In genomic region chr12:39587247-39587646, GRCh38 we compare ENCODE assay signal across 9 cellular contexts. TPM values are rescaled to one million over a fixed set of nuclear protein-coding genes. Genes with fewer than 3 reads are reported as not detected.
DNase-seq lines count a peak whose midpoint lies in the region; ATAC-seq, FAIRE-seq and TF ChIP-seq lines count a peak whose summit lies in the region.
"Had no signal": no experiment of that assay in that cellular context is flagged by ENCODE, and none has a peak within 500 bp of the region (broad histone marks: within the 10 kb centered on the region; RNA-seq: fewer than 3 reads in every experiment).

No MANE protein-coding gene starts in this region.

- peaks cover 10% of the 10 kb centered on the region for H3K4me1 Mint-ChIP-seq in activated naive CD8-positive, alpha-beta T cell treated with anti-CD3 and anti-CD28 coated beads, Interleukin-2, amount 10 ng/mL, durations not matched to agents 7 days and 5 days
- H3K4me1 Mint-ChIP-seq in activated naive CD8-positive, alpha-beta T cell treated with anti-CD3 and anti-CD28 coated beads for 36 hours, result peaks cover 11% of the 10 kb centered on the region

- DNase-seq in activated naive CD8-positive, alpha-beta T cell treated with anti-CD3 and anti-CD28 coated beads, Interleukin-2, amount 10 ng/mL, durations not matched to agents 7 days and 5 days, result no peak
- DNase-seq in activated naive CD8-positive, alpha-beta T cell treated with anti-CD3 and anti-CD28 coated beads for 36 hours, result no peak
- peak; percentile 19 for DNase-seq in HCT116 (ENCODE audit: low read depth, low spot score)
- no peak for DNase-seq in PC-9
- DNase-seq in heart right ventricle, result peak in 1 of 2 donors; percentile 13
- DNase-seq in NCI-H446 treated with DMSO at 0.1 percent for 48 hours (lab: John Stamatoyannopoulos, UW), result no peak
- DNase-seq in pancreas, result no peak
- no peak for DNase-seq in DMS 273 treated with DMSO at 0.1 percent for 48 hours (lab: John Stamatoyannopoulos, UW)

- POLR2A ChIA-PET in activated naive CD8-positive, alpha-beta T cell treated with anti-CD3 and anti-CD28 coated beads, Interleukin-2, amount 10 ng/mL, durations not matched to agents 7 days and 5 days (lab: Charles Lee), result interaction anchor here (1.3 kb wide), 1 partner anchor 26 kb away, joined by 3 read pairs; no protein-coding TSS in a partner anchor
- POLR2A ChIA-PET in HCT116 (lab: Charles Lee), result no interaction called here
- POLR2A ChIA-PET in PC-9 (lab: Charles Lee; ENCODE audit: unreplicated experiment), result no interaction called here

- ATAC-seq in activated naive CD8-positive, alpha-beta T cell treated with anti-CD3 and anti-CD28 coated beads, Interleukin-2, amount 10 ng/mL, durations not matched to agents 7 days and 5 days (ENCODE audit: low read depth), result peak; percentile 70
- ATAC-seq in HCT116 (peak; percentile 90), heart right ventricle (peak in 5 of 8 donors; percentile 67 to 76 (median 72)), pancreas (no peak)

- H3K4me3 Mint-ChIP-seq in activated naive CD8-positive, alpha-beta T cell treated with anti-CD3 and anti-CD28 coated beads, Interleukin-2, amount 10 ng/mL, durations not matched to agents 7 days and 5 days, result no peak overlapping the region
- no peak overlapping the region for H3K4me3 Mint-ChIP-seq in activated naive CD8-positive, alpha-beta T cell treated with anti-CD3 and anti-CD28 coated beads for 36 hours
- H3K4me3 Mint-ChIP-seq: dendritic cell treated with granulocyte-macrophage colony-stimulating factor and Interleukin-4, amounts not matched to agents 40 ng/mL and 50 ng/mL, for 4 days had no signal

- RAD21 ChIA-PET in HCT116 (lab: Charles Lee; ENCODE audit: low non-redundant PET in 1 of 2, low total read pairs in 2 of 2, uncharacterized antibody in 2 of 2, unreplicated experiment in 2 of 2), result no interaction called here

- H3K27me3 ChIP-seq in HCT116 (ENCODE audit: insufficient read depth, low read length) (no peaks in the 10 kb centered on the region), PC-9 (ENCODE audit: insufficient read depth, low read depth) (no peaks in the 10 kb centered on the region), heart right ventricle (no peaks in the 10 kb centered on the region), pancreas (no peaks in the 10 kb centered on the region)

- intact Hi-C loops in HCT116 (cut with micrococcal nuclease), result loop anchor here (2.0 to 5.0 kb wide), 3 partner anchors 178 to 520 kb away; partner anchors contain the start of gene SLC2A13
- intact Hi-C loops in PC-9 (cut with micrococcal nuclease; ENCODE audit: unreplicated experiment), result loop anchor here (10.0 kb wide), 2 partner anchors 108 to 142 kb away; partner anchors contain the start of gene KIF21A
- intact Hi-C loops in heart right ventricle (cut with DNase I), result loop anchor here in 3 of 10 donors (5.0 to 10.0 kb wide), 3 partner anchors 105 to 518 kb away; partner anchors contain the start of gene SLC2A13 (in 1 of the 3)
- intact Hi-C loops in pancreas (cut with DNase I), result no loop called here

- peaks cover 3% of the 10 kb centered on the region for H3K9me3 Mint-ChIP-seq in activated naive CD8-positive, alpha-beta T cell treated with anti-CD3 and anti-CD28 coated beads, Interleukin-2, amount 10 ng/mL, durations not matched to agents 7 days and 5 days
- no peaks in the 10 kb centered on the region for H3K9me3 Mint-ChIP-seq in activated naive CD8-positive, alpha-beta T cell treated with anti-CD3 and anti-CD28 coated beads for 36 hours
- H3K9me3 Mint-ChIP-seq: dendritic cell treated with granulocyte-macrophage colony-stimulating factor and Interleukin-4, amounts not matched to agents 40 ng/mL and 50 ng/mL, for 4 days had no signal

- FAIRE-seq in pancreas (lab: Jason Lieb, UNC), result no peak

- CTCF ChIA-PET in HCT116 (lab: Charles Lee) (no interaction called here), PC-9 (lab: Charles Lee) (no interaction called here)

- H3K27ac ChIP-seq in HCT116 (ENCODE audit: low read depth, low read length), result no peak overlapping the region
- H3K27ac ChIP-seq in PC-9, result no peak overlapping the region
- H3K27ac ChIP-seq in heart right ventricle, result no peak overlapping the region
- no peak overlapping the region for H3K27ac ChIP-seq in pancreas

- H3F3A ChIP-seq in PC-9 (ENCODE audit: insufficient read depth, low read depth), result no peaks in the 10 kb centered on the region

- H3K36me3 Mint-ChIP-seq in activated naive CD8-positive, alpha-beta T cell treated with anti-CD3 and anti-CD28 coated beads, Interleukin-2, amount 10 ng/mL, durations not matched to agents 7 days and 5 days, result peaks cover 43% of the 10 kb centered on the region
- peaks cover 14% of the 10 kb centered on the region for H3K36me3 Mint-ChIP-seq in activated naive CD8-positive, alpha-beta T cell treated with anti-CD3 and anti-CD28 coated beads for 36 hours

- TF ChIP-seq CTCF in HCT116 (IDR thresholded peaks at IDR 0.05 in 2 of 3, conservative IDR thresholded peaks at IDR 0.05 in 1 of 3; ENCODE audit: borderline replicate concordance in 1 of 3, insufficient read depth in 1 of 3, low read depth in 2 of 3, low read length in 2 of 3) (peak; percentile 41 to 57 (median 44); a peak in 4 of 6 replicates), PC-9 (conservative IDR thresholded peaks at IDR 0.05) (peak; percentile 34), heart right ventricle (IDR thresholded peaks at IDR 0.05) (peak in 7 of 9 donors; percentile 34 to 66 (median 45)), pancreas (IDR thresholded peaks at IDR 0.05) (no peak)

- H3K9me3 ChIP-seq in HCT116 (ENCODE audit: control insufficient read depth in 1 of 2, insufficient read depth in 1 of 2, low read depth in 1 of 2, low read length in 2 of 2) (no peaks in the 10 kb centered on the region), PC-9 (ENCODE audit: insufficient read depth, low read depth) (peaks cover 3% of the 10 kb centered on the region), heart right ventricle (no peaks in the 10 kb centered on the region), pancreas (no peaks in the 10 kb centered on the region)

- no peak overlapping the region for H3K9ac ChIP-seq in HCT116 (ENCODE audit: low read length)

- H3K27ac Mint-ChIP-seq in activated naive CD8-positive, alpha-beta T cell treated with anti-CD3 and anti-CD28 coated beads, Interleukin-2, amount 10 ng/mL, durations not matched to agents 7 days and 5 days, result no peak overlapping the region
- no peak overlapping the region for H3K27ac Mint-ChIP-seq in activated naive CD8-positive, alpha-beta T cell treated with anti-CD3 and anti-CD28 coated beads for 36 hours
- H3K27ac Mint-ChIP-seq: dendritic cell treated with granulocyte-macrophage colony-stimulating factor and Interleukin-4, amounts not matched to agents 40 ng/mL and 50 ng/mL, for 4 days had no signal

- H3K4me2 ChIP-seq in HCT116 (ENCODE audit: low read length), result no peak overlapping the region
- no peak overlapping the region for H3K4me2 ChIP-seq in PC-9

- H3K4me1 ChIP-seq in HCT116 (ENCODE audit: control insufficient read depth in 1 of 2, insufficient read depth in 2 of 2, low read length in 2 of 2), result no peaks in the 10 kb centered on the region
- peaks cover 1% of the 10 kb centered on the region for H3K4me1 ChIP-seq in PC-9 (replicated peaks; ENCODE audit: insufficient read depth)
- H3K4me1 ChIP-seq in heart right ventricle, result peaks cover 0 to 8% (median 0%) of the 10 kb centered on the region in 9 donors
- no peaks in the 10 kb centered on the region for H3K4me1 ChIP-seq in pancreas

- H3K4me3 ChIP-seq in HCT116 (replicated peaks in 1 of 2; ENCODE audit: low read depth in 1 of 2, low read length in 2 of 2), result no peak overlapping the region
- no peak overlapping the region for H3K4me3 ChIP-seq in PC-9
- no peak overlapping the region for H3K4me3 ChIP-seq in heart right ventricle
- no peak overlapping the region for H3K4me3 ChIP-seq in pancreas

- WGBS in heart right ventricle, 2 donors, result 33 to 34% methylated on average over 3 of the region's 3 CpGs
- WGBS in pancreas, 2 donors, result 56 to 61% methylated on average over 3 of the region's 3 CpGs

- peak; percentile 69 for TF ChIP-seq RAD21 in HCT116 (IDR thresholded peaks at IDR 0.05; ENCODE audit: low read depth)

- H4K20me1 ChIP-seq in HCT116 (ENCODE audit: insufficient read depth) (no peaks in the 10 kb centered on the region), PC-9 (ENCODE audit: insufficient read depth) (no peaks in the 10 kb centered on the region)

- H3K36me3 ChIP-seq in HCT116 (ENCODE audit: control insufficient read depth in 1 of 2, insufficient read depth in 2 of 2, low read length in 2 of 2) (no peaks in the 10 kb centered on the region), PC-9 (ENCODE audit: low read depth) (no peaks in the 10 kb centered on the region), heart right ventricle (peaks cover 0 to 9% (median 0%) of the 10 kb centered on the region in 9 donors), pancreas (no peaks in the 10 kb centered on the region)

- no TSS peak for BruUV-seq in HCT116 (replicated peaks; lab: Mats Ljungman, UMichigan)
- BruUV-seq in PC-9 (replicated peaks; lab: Mats Ljungman, UMichigan), result no TSS peak

- H3K27me3 Mint-ChIP-seq in activated naive CD8-positive, alpha-beta T cell treated with anti-CD3 and anti-CD28 coated beads, Interleukin-2, amount 10 ng/mL, durations not matched to agents 7 days and 5 days, result no peaks in the 10 kb centered on the region
- no peaks in the 10 kb centered on the region for H3K27me3 Mint-ChIP-seq in activated naive CD8-positive, alpha-beta T cell treated with anti-CD3 and anti-CD28 coated beads for 36 hours
- H3K27me3 Mint-ChIP-seq: dendritic cell treated with granulocyte-macrophage colony-stimulating factor and Interleukin-4, amounts not matched to agents 40 ng/mL and 50 ng/mL, for 4 days had no signal

- no peaks in the 10 kb centered on the region for H3K9me2 ChIP-seq in HCT116 (ENCODE audit: insufficient read depth)
- peaks cover 4% of the 10 kb centered on the region; the same call in 1 of the 2 replicates for H3K9me2 ChIP-seq in PC-9 (ENCODE audit: insufficient read depth)

- H2AFZ ChIP-seq in HCT116 (ENCODE audit: low read depth, low read length, poor library complexity, severe bottlenecking) (peak overlapping the region; percentile 46), PC-9 (no peak overlapping the region)

- H3K79me2 ChIP-seq in HCT116 (ENCODE audit: insufficient read depth, low read length), result no peaks in the 10 kb centered on the region
- H3K79me2 ChIP-seq in PC-9 (ENCODE audit: low read depth), result no peaks in the 10 kb centered on the region

- no peak for TF ChIP-seq POLR2A in HCT116 (IDR thresholded peaks at IDR 0.05; ENCODE audit: borderline replicate concordance, extremely low read depth, insufficient read depth, insufficient read length)

TF ChIP-seq in HCT116, 20 proteins besides CTCF, POLR2A, EP300 and RAD21 (continues in another document):
- no peak for TF ChIP-seq EZH2phosphoT487 (IDR thresholded peaks at IDR 0.05; ENCODE audit: borderline replicate concordance)

RNA-seq across cellular contexts. Expression of gene ABCD2, which starts 32.4 kb away (rescaled TPM):
- 10 to 100 TPM; 30.8 TPM for total RNA-seq in activated naive CD8-positive, alpha-beta T cell treated with anti-CD3 and anti-CD28 coated beads, Interleukin-2, amount 10 ng/mL, durations not matched to agents 7 days and 5 days
- 1 to 10 TPM; 3.1 to 3.6 TPM for total RNA-seq in activated naive CD8-positive, alpha-beta T cell treated with anti-CD3 and anti-CD28 coated beads for 36 hours
- total RNA-seq in HCT116 (2021; ENCODE audit: unreplicated experiment) (not detected), PC-9 (2021) (not detected in 2 replicates), heart right ventricle (10 to 100 TPM in 1 of 10 donors, 1 to 10 TPM in 9; 5.4 to 10.1 (median 7.7) TPM), pancreas (under 1 TPM in 5 of 6 donors, not detected in 1; 0.03 to 0.38 (median 0.06) TPM)
- not detected in 2 replicates for polyA plus RNA-seq in HCT116 (2012)
- polyA plus RNA-seq in heart right ventricle (1 to 10 TPM in 1 of 2 donors, under 1 TPM in 1; 0.32 to 2.0 TPM), pancreas (under 1 TPM; 0.04 to 0.05 TPM)

Comparison
In these comparisons a context has a peak if more than half of its experiments do, and no peak if none do; other contexts are left out.
1. ATAC-seq: peak in activated naive CD8-positive, alpha-beta T cell treated with anti-CD3 and anti-CD28 coated beads, Interleukin-2, amount 10 ng/mL, durations not matched to agents 7 days and 5 days (single experiment), HCT116 (single experiment) and heart right ventricle (5 of 8); none in pancreas (0 of 4).
2. CTCF ChIP-seq: peak in HCT116 (3 of 3), PC-9 (single experiment) and heart right ventricle (7 of 9); none in pancreas (0 of 4).
3. intact Hi-C loops: an anchor here in HCT116 (2.0 to 5.0 kb wide) and PC-9 (10.0 kb wide); none called in pancreas.